ENCODE assay signal across 8 cellular contexts in genomic region chrX:11111947-11112346, GRCh38. TPM values are rescaled to one million over a fixed set of nuclear protein-coding genes. Genes with fewer than 3 reads are reported as not detected.
DNase-seq lines count a peak whose midpoint lies in the region; ATAC-seq and TF ChIP-seq lines count a peak whose summit lies in the region.

No MANE protein-coding gene starts in this region.

- H3K27ac Mint-ChIP-seq in chondrocyte (ENCODE audit: unreplicated experiment): peak overlapping the region; percentile 94

- H2AK5ac ChIP-seq in IMR-90 (ENCODE audit: low read depth, low read length): peak overlapping the region; percentile 43; the same call in 1 of the 2 replicates

- intact Hi-C loops in A673 (cut with micrococcal nuclease; ENCODE audit: unreplicated experiment) (no loop called here), IMR-90 (cut with micrococcal nuclease) (no loop called here)

- no peak overlapping the region for H2AFZ ChIP-seq in IMR-90 (replicated peaks; ENCODE audit: low read length, poor library complexity)

- H2BK5ac ChIP-seq in IMR-90 (ENCODE audit: low read depth, low read length, poor library complexity, severe bottlenecking): no peak overlapping the region

- H4K5ac ChIP-seq in IMR-90 (ENCODE audit: low read depth, low read length): no peak overlapping the region

- H2BK20ac ChIP-seq in IMR-90 (ENCODE audit: low read depth, low read length): no peak overlapping the region

- CTCF ChIA-PET in A673 (lab: Charles Lee): interaction anchor here (0.6 kb wide), 1 partner anchor 19 kb away, joined by 3 read pairs; no protein-coding TSS in a partner anchor
- CTCF ChIA-PET in IMR-90 (lab: Yijun Ruan, JAX): no interaction called here

- H3K18ac ChIP-seq in IMR-90 (ENCODE audit: low read depth, low read length): no peak overlapping the region

- H3K4me3 ChIP-seq in A673 (ENCODE audit: low read depth, low read length, poor library complexity, severe bottlenecking) (peak overlapping the region; percentile 66), IMR-90 (ENCODE audit: insufficient read depth, low read depth, low read length) (peak overlapping the region; percentile 95), muscle layer of colon (ENCODE audit: low read depth in 1 of 2, low read length in 2 of 2) (peak overlapping the region in 1 of 2 donors; percentile 52)

- H3K27me3 Mint-ChIP-seq in chondrocyte (ENCODE audit: low read depth): no peaks in the 10 kb centered on the region

- TF ChIP-seq CTCF in A673 (conservative IDR thresholded peaks at IDR 0.05; ENCODE audit: low read depth, low read length): no peak
- no peak for TF ChIP-seq CTCF in IMR-90 (conservative IDR thresholded peaks at IDR 0.05; ENCODE audit: low read depth, low read length)
- peak; percentile 5 for TF ChIP-seq CTCF in chondrocyte (IDR thresholded peaks at IDR 0.05)

- WGBS in IMR-90 (ENCODE audit: extremely low coverage in 2 of 2, insufficient read length in 1 of 2), 2 experiments: no CpG with 5 or more reads among the region's 9 CpGs

- peak overlapping the region in 1 of 2 experiments; percentile 77; a peak in 1 of 4 replicates for H4K8ac ChIP-seq in IMR-90 (ENCODE audit: low read depth in 2 of 2, low read length in 2 of 2)

- H3K56ac ChIP-seq in IMR-90 (ENCODE audit: extremely low read depth, insufficient read depth, low read length): peak overlapping the region; percentile 54; the same call in 1 of the 2 replicates

- H3K36me3 ChIP-seq in A673 (ENCODE audit: insufficient read depth, low read length, poor library complexity, severe bottlenecking): peaks cover 23% of the 10 kb centered on the region
- H3K36me3 ChIP-seq in IMR-90 (ENCODE audit: control insufficient read depth, insufficient read depth, low read length): peaks cover 20% of the 10 kb centered on the region
- H3K36me3 ChIP-seq in muscle layer of colon (ENCODE audit: insufficient read depth, low read length): peaks cover 25% of the 10 kb centered on the region

- H2BK15ac ChIP-seq in IMR-90 (ENCODE audit: low read depth, low read length): no peak overlapping the region

- no peaks in the 10 kb centered on the region for H3K27me3 ChIP-seq in A673 (replicated peaks; ENCODE audit: insufficient read depth, low read depth, low read length, poor library complexity)
- H3K27me3 ChIP-seq in IMR-90 (ENCODE audit: control insufficient read depth, insufficient read depth, low read length): no peaks in the 10 kb centered on the region
- no peaks in the 10 kb centered on the region for H3K27me3 ChIP-seq in muscle layer of colon (ENCODE audit: control insufficient read depth in 1 of 2, insufficient read depth in 2 of 2, low read length in 2 of 2)

- dilution Hi-C loops in IMR-90 (cut with HindIII; ENCODE audit: low sequenced_read_pairs, unreplicated experiment): no loop called here

- H3K23ac ChIP-seq in IMR-90 (ENCODE audit: low read depth, low read length): peak overlapping the region; percentile 74

- no peak for TF ChIP-seq POLR2A in IMR-90 (IDR thresholded peaks at IDR 0.05; ENCODE audit: low read depth, low read length)

- H3K79me1 ChIP-seq in IMR-90 (ENCODE audit: low read depth in 1 of 2, low read length in 2 of 2): peaks cover 13 to 26% of the 10 kb centered on the region in 2 experiments; a peak in 3 of 4 replicates

- no peaks in the 10 kb centered on the region for H4K20me1 ChIP-seq in IMR-90 (ENCODE audit: insufficient read depth, low read length)

- peaks cover 5% of the 10 kb centered on the region for H3K36me3 Mint-ChIP-seq in chondrocyte (ENCODE audit: low read depth)

- H3K14ac ChIP-seq in IMR-90 (replicated peaks; ENCODE audit: low read depth, low read length): peak overlapping the region; percentile 77; the same call in 1 of the 2 replicates

- no peak overlapping the region for H2BK120ac ChIP-seq in IMR-90 (ENCODE audit: low read depth, low read length)

- H3K4me1 ChIP-seq in A673 (ENCODE audit: insufficient read depth, low read length, poor library complexity, severe bottlenecking) (no peaks in the 10 kb centered on the region), IMR-90 (ENCODE audit: control insufficient read depth, insufficient read depth, low read length) (peaks cover 5% of the 10 kb centered on the region; the same call in 1 of the 2 replicates), muscle layer of colon (ENCODE audit: insufficient read depth, low read length) (peaks cover 12% of the 10 kb centered on the region)

- peaks cover 3% of the 10 kb centered on the region for H3K9me3 Mint-ChIP-seq in chondrocyte (ENCODE audit: low read depth)

- 0 out of 2 replicates have a peak overlapping the region, but pooled peaks have one; percentile 47 for H4K91ac ChIP-seq in IMR-90 (ENCODE audit: insufficient read depth, low read depth, low read length)

- H3K4me1 Mint-ChIP-seq in chondrocyte (ENCODE audit: low read depth): peaks cover 32% of the 10 kb centered on the region

- H3K4me3 Mint-ChIP-seq in chondrocyte (ENCODE audit: unreplicated experiment): peak overlapping the region; percentile 86

- TF ChIP-seq RAD21 in IMR-90 (IDR thresholded peaks at IDR 0.05; ENCODE audit: low read length): no peak

- POLR2A ChIA-PET in A673 (lab: Charles Lee; ENCODE audit: low non-redundant PET) (no interaction called here), IMR-90 (lab: Charles Lee; ENCODE audit: unreplicated experiment) (no interaction called here)

- in situ Hi-C loops in IMR-90 (cut with MboI; ENCODE audit: low sequenced_read_pairs): no loop called here

- H2AK9ac ChIP-seq in IMR-90 (replicated peaks; ENCODE audit: low read depth, low read length, poor library complexity): no peak overlapping the region

- H3K9ac ChIP-seq in IMR-90 (ENCODE audit: low read depth, low read length) (peak overlapping the region; percentile 88), muscle layer of colon (ENCODE audit: low read length) (peak overlapping the region; percentile 58)

- H3K4ac ChIP-seq in IMR-90 (ENCODE audit: low read depth, low read length): 0 out of 2 replicates have a peak overlapping the region, but pooled peaks have one; percentile 83

- H3K4me2 ChIP-seq in IMR-90 (ENCODE audit: low read depth, low read length): peak overlapping the region; percentile 93

- H3K27ac ChIP-seq in A673 (ENCODE audit: low read depth, low read length, poor library complexity, severe bottlenecking) (peak overlapping the region; percentile 84), IMR-90 (ENCODE audit: insufficient read depth, low read length) (no peak overlapping the region; the same call in 1 of the 2 replicates), muscle layer of colon (ENCODE audit: low read depth, low read length) (no peak overlapping the region)

- DNase-seq in A673 (ENCODE audit: low spot score): no peak
- DNase-seq in IMR-90: no peak
- no peak for DNase-seq in chondrocyte (ENCODE audit: low spot score)
- DNase-seq in SIG-M5 (lab: John Stamatoyannopoulos, UW): no peak
- no peak for DNase-seq in NCI-H526 (lab: John Stamatoyannopoulos, UW)
- DNase-seq in stimulated activated CD4-positive, alpha-beta T cell treated with anti-CD3 and anti-CD28 coated beads, Interleukin-15, amount 100 ng/mL, for 24 hours: no peak

- no peaks in the 10 kb centered on the region for H3K9me3 ChIP-seq in A673 (ENCODE audit: low read depth, low read length, poor library complexity, severe bottlenecking)
- no peaks in the 10 kb centered on the region for H3K9me3 ChIP-seq in IMR-90 (ENCODE audit: control insufficient read depth, insufficient read depth, low read length)
- no peaks in the 10 kb centered on the region for H3K9me3 ChIP-seq in muscle layer of colon (ENCODE audit: low read length)

- BruUV-seq in A673 (replicated peaks; lab: Mats Ljungman, UMichigan): TSS peak; percentile 35
- BruUV-seq in IMR-90 (replicated peaks; lab: Mats Ljungman, UMichigan): no TSS peak

- ATAC-seq in IMR-90 (ENCODE audit: low read depth): no peak
- no peak for ATAC-seq in GM21515 (IDR thresholded peaks at IDR 0.05; ENCODE audit: unreplicated experiment)

- H3K9me1 ChIP-seq in IMR-90 (ENCODE audit: insufficient read depth, low read length): no peaks in the 10 kb centered on the region

TF ChIP-seq in IMR-90, 13 proteins besides CTCF, POLR2A, EP300 and RAD21 (continues in another document):
- TF ChIP-seq RFX5 (IDR thresholded peaks at IDR 0.05; ENCODE audit: low read depth, low read length) (no peak), CHD1 (IDR thresholded peaks at IDR 0.05; ENCODE audit: low read depth, low read length) (no peak), NFE2L2 (IDR thresholded peaks at IDR 0.05; ENCODE audit: low read depth, low read length) (no peak), MAFK (IDR thresholded peaks at IDR 0.05; ENCODE audit: low read depth, low read length) (no peak), MXI1 (IDR thresholded peaks at IDR 0.05; ENCODE audit: borderline replicate concordance, low read depth, low read length) (no peak), MAZ (IDR thresholded peaks at IDR 0.05; ENCODE audit: borderline replicate concordance, low read depth, low read length) (no peak), RCOR1 (IDR thresholded peaks at IDR 0.05; ENCODE audit: insufficient replicate concordance, low read length) (no peak), SMC3 (IDR thresholded peaks at IDR 0.05; ENCODE audit: low read depth, low read length) (no peak), CEBPB (IDR thresholded peaks at IDR 0.05; ENCODE audit: low read depth, low read length) (no peak), BHLHE40 (IDR thresholded peaks at IDR 0.05; ENCODE audit: low read depth, low read length) (no peak)
- TF ChIP-seq, protein P1, sequence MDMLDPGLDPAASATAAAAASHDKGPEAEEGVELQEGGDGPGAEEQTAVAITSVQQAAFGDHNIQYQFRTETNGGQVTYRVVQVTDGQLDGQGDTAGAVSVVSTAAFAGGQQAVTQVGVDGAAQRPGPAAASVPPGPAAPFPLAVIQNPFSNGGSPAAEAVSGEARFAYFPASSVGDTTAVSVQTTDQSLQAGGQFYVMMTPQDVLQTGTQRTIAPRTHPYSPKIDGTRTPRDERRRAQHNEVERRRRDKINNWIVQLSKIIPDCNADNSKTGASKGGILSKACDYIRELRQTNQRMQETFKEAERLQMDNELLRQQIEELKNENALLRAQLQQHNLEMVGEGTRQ (IDR thresholded peaks at IDR 0.05; ENCODE audit: low read depth, low read length): no peak

RNA-seq across cellular contexts. Expression of gene HCCS, which starts 0.8 kb away (rescaled TPM):
- 40.2 and 51.2 TPM in 2 replicates for total RNA-seq in A673 (2021)
- total RNA-seq in IMR-90 (2012; rRNA removed): 24.0 and 35.8 TPM in 2 replicates
- 26.5 and 28.6 TPM in 2 replicates for polyA plus RNA-seq in IMR-90 (2012; rRNA removed)
- 9.4 and 12.1 TPM in 2 replicates for polyA plus RNA-seq in IMR-90 (2012; cell fraction: cytosol; rRNA removed)
- polyA plus RNA-seq in IMR-90 (2012; cell fraction: nucleus; rRNA removed; ENCODE audit: low replicate concordance): 2.3 and 9.4 TPM in 2 replicates
- total RNA-seq in chondrocyte: 25.0 to 25.8 TPM (median 25.5 TPM) in 3 replicates
